In the genomic region with DNA sequence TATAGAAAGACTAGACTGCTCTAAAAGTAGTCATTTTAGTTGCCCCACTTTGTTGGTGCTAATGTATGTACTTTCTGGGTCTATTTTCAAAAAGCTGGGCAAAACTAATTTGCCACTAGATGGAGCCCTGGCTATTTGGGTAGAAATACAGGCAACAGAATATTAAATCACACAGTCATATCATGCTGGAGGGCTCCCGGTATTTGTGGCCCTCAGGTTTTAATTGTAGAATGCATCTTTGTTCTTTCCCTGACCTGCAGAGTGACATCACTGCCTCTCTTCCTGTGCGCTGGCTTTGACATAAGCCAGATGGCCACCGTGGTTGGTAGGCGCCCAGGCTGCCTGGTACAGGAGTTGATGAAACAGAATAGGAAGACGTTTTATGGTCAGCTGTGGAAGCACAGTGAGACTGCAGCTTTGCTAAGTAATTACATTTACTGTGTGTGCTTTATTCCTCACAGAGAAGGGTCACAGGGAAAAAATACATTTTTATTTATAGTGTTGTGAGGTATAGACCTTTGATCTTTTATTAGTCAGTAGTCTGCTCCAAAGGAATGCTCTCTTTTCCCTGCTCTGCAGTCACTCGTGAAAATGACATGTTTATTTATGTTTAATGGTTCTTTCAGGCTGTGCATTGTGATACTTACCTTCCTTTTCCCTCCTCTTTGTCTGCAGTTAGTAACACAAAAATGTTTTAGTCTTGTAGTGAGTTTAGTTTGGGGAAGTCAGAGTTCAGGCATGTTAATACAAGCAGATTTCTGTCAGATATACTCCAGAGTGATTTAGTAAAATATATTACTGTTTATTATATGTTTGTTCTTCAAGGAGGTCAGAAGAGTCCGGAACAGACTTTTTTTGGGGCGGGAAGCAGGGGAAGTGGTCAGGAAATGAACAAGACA, we compare ENCODE assay signal across 8 cellular contexts. TPM values are rescaled to one million over a fixed set of nuclear protein-coding genes. Genes with fewer than 3 reads are reported as not detected.
DNase-seq lines count a peak whose midpoint lies in the region; ATAC-seq, FAIRE-seq and TF ChIP-seq lines count a peak whose summit lies in the region.

No MANE protein-coding gene starts in this region.

- in situ Hi-C loops in GM12878 (cut with MboI) = loop anchor here (10.0 kb wide), 1 partner anchor 798 kb away; no protein-coding TSS in a partner anchor

- peak; percentile 39 for DNase-seq in SIG-M5 treated with dmso at 0.1 percent for 504 hours (lab: John Stamatoyannopoulos, UW; ENCODE audit: unreplicated experiment)
- DNase-seq in SIG-M5 (lab: John Stamatoyannopoulos, UW) = no peak
- peak; percentile 15 for DNase-seq in NCI-H226
- no peak for DNase-seq in GM12878 (ENCODE audit: low read depth, low spot score)
- peak; percentile 69 for DNase-seq in kidney tubule cell (ENCODE audit: low spot score)
- no peak for DNase-seq in activated CD4-positive, alpha-beta T cell treated with anti-CD3 and anti-CD28 coated beads for 4 hours

- H3K4me2 ChIP-seq in GM12878 (ENCODE audit: control insufficient read depth, insufficient read depth) = no peak overlapping the region

- 23% methylated on average over 8 of the region's 8 CpGs for WGBS in GM12878 (ENCODE audit: insufficient coverage, insufficient replicate concordance, low lambda C conversion rate, missing lambda C conversion rate)

- H3K4me3 ChIP-seq in GM12878 = no peak overlapping the region

- H3K9me3 ChIP-seq in GM12878 (replicated peaks; ENCODE audit: control insufficient read depth, insufficient read depth, low read length) = no peaks in the 10 kb centered on the region

- no peaks in the 10 kb centered on the region for H3K79me2 ChIP-seq in GM12878 (ENCODE audit: control insufficient read depth, insufficient read depth, low read length)

- TF ChIP-seq POLR2A in GM12878 (IDR thresholded peaks at IDR 0.05; ENCODE audit: low read depth, low read length) = no peak

- no peak for TF ChIP-seq EP300 in GM12878 (IDR thresholded peaks at IDR 0.05; ENCODE audit: borderline replicate concordance in 1 of 2, control insufficient read depth in 1 of 2, low read depth in 2 of 2, low read length in 2 of 2)

- H2AFZ ChIP-seq in GM12878 (ENCODE audit: control insufficient read depth, low read depth, low read length) = no peak overlapping the region

- peak; percentile 46 to 60 (median 56) for TF ChIP-seq CTCF in GM12878 (IDR thresholded peaks at IDR 0.05 in 2 of 3, conservative IDR thresholded peaks at IDR 0.05 in 1 of 3; ENCODE audit: control insufficient read depth in 2 of 3, extremely low read depth in 1 of 3, insufficient read depth in 1 of 3, low read depth in 3 of 3, low read length in 3 of 3)

- BruUV-seq in GM12878 (replicated peaks; lab: Mats Ljungman, UMichigan) = no TSS peak

- ATAC-seq in GM12878 = peak; percentile 76
- ATAC-seq in GM18502 (IDR thresholded peaks at IDR 0.05; ENCODE audit: poor library complexity, unreplicated experiment) = no peak
- no peak for ATAC-seq in GM21619 (IDR thresholded peaks at IDR 0.05; ENCODE audit: unreplicated experiment)

- SMC1A ChIA-PET in GM12878 (lab: Charles Lee; ENCODE audit: uncharacterized antibody, unreplicated experiment) = interaction anchor here (0.6 to 1.3 kb wide), 2 partner anchors 101 to 416 kb away, joined by 4 to 5 read pairs; no protein-coding TSS in a partner anchor

- POLR2A ChIA-PET in GM12878 (lab: Charles Lee) = no interaction called here

- RAD21 ChIA-PET in GM12878 (lab: Charles Lee; ENCODE audit: unreplicated experiment) = no interaction called here

- H3K4me1 ChIP-seq in GM12878 (ENCODE audit: control insufficient read depth, insufficient read depth, low read length) = no peaks in the 10 kb centered on the region

- H3K9ac ChIP-seq in GM12878 (ENCODE audit: control insufficient read depth, insufficient read depth, low read length) = no peak overlapping the region

- H3K27ac ChIP-seq in GM12878 (ENCODE audit: control insufficient read depth, insufficient read depth) = no peak overlapping the region

- no peak for FAIRE-seq in GM12878 (lab: Jason Lieb, UNC)

- intact Hi-C loops in GM12878 (cut with micrococcal nuclease; ENCODE audit: unreplicated experiment) = loop anchor here (5.0 to 10.0 kb wide), 3 partner anchors 780 to 1388 kb away; no protein-coding TSS in a partner anchor

- CTCF ChIA-PET in GM12878 (lab: Yijun Ruan, JAX) = interaction anchor here (0.9 to 1.6 kb wide), 9 partner anchors 33 to 1387 kb away, joined by 3 to 9 read pairs (median 3); no protein-coding TSS in a partner anchor

- H3K27me3 ChIP-seq in GM12878 (replicated peaks in 1 of 2; ENCODE audit: control insufficient read depth in 2 of 2, insufficient read depth in 2 of 2, low read length in 1 of 2) = no peaks in the 10 kb centered on the region

- no peaks in the 10 kb centered on the region for H4K20me1 ChIP-seq in GM12878 (ENCODE audit: control insufficient read depth, insufficient read depth)

- TF ChIP-seq RAD21 in GM12878 (IDR thresholded peaks at IDR 0.05; ENCODE audit: insufficient read depth, low read depth, low read length) = peak; percentile 70

- H3K36me3 ChIP-seq in GM12878 (ENCODE audit: control insufficient read depth in 2 of 2, insufficient read depth in 2 of 2, low read length in 1 of 2) = no peaks in the 10 kb centered on the region

TF ChIP-seq in GM12878, 131 proteins besides CTCF, POLR2A, EP300 and RAD21:
- no peak for TF ChIP-seq POU2F2 (IDR thresholded peaks at IDR 0.05; ENCODE audit: borderline replicate concordance, low read depth, low read length)
- no peak for TF ChIP-seq RB1 (IDR thresholded peaks at IDR 0.05; ENCODE audit: borderline replicate concordance)
- no peak for TF ChIP-seq BCL3 (IDR thresholded peaks at IDR 0.05; ENCODE audit: borderline replicate concordance, insufficient read depth, low read depth, low read length, poor library complexity, severe bottlenecking)
- peak; percentile 35 for TF ChIP-seq SMC3 (IDR thresholded peaks at IDR 0.05; ENCODE audit: borderline replicate concordance, low read length)

RNA-seq across cellular contexts. Expression of gene MSRB3, which starts 28.4 kb away (rescaled TPM):
- 0.42 TPM in 1 of 2 replicates, not detected in the other for total RNA-seq in GM12878 (2013; cell fraction: nucleolus; rRNA removed)
- 0.87 and 1.3 TPM in 2 replicates for total RNA-seq in GM12878 (2014; rRNA removed)
- total RNA-seq in GM12878 (2014; rRNA removed; fragmentation: Illumina TruSeq; extraction: Trizol) = 1.2 and 1.5 TPM in 2 replicates
- 1.2 and 2.2 TPM in 2 replicates for total RNA-seq in GM12878 (2021)
- polyA plus RNA-seq in GM12878 (2011; ENCODE audit: low read depth) = 0.43 TPM
- 0.04 and 0.07 TPM in 2 replicates for polyA plus RNA-seq in GM12878 (2011; rRNA removed)
- polyA plus RNA-seq in GM12878 (2011; cell fraction: cytosol; rRNA removed) = 0.03 TPM in 2 replicates
- 0.28 TPM in 1 of 2 replicates, not detected in the other for polyA plus RNA-seq in GM12878 (2011; cell fraction: nucleus; rRNA removed)
- 0.46 and 1.3 TPM in 2 replicates for polyA plus RNA-seq in GM12878 (2012)
- polyA plus RNA-seq in GM12878 (2014; fragmentation: Illumina TruSeq; extraction: Trizol) = 1.3 and 2.4 TPM in 2 replicates
- under 1 TPM; 0.29 TPM for polyA plus RNA-seq in GM12878 (2014; fragmentation: Nextera tagmentation; extraction: Ambion mirVana)
- 1.1 and 1.5 TPM in 2 replicates for polyA plus RNA-seq in GM12878 (2014; rRNA removed)
- 1 to 10 TPM; 1.9 to 2.7 TPM for polyA plus RNA-seq in GM12878 (2016; fragmentation: Nextera tagmentation; extraction: Ambion mirVana)
- 0.46 TPM in 1 of 2 replicates, not detected in the other for polyA minus RNA-seq in GM12878 (2011; rRNA and poly(A)+ RNA removed)
- not detected in 2 replicates for polyA minus RNA-seq in GM12878 (2011; cell fraction: cytosol; rRNA and poly(A)+ RNA removed)
- not detected in 2 replicates for polyA minus RNA-seq in GM12878 (2011; cell fraction: nucleus; rRNA and poly(A)+ RNA removed)

Comparison
In these comparisons a context has a peak if more than half of its experiments do, and no peak if none do; other contexts are left out.
1. DNase-seq: peak in SIG-M5 treated with dmso at 0.1 percent for 504 hours (single experiment), NCI-H226 (single experiment) and kidney tubule cell (single experiment); none in SIG-M5 (single experiment), GM12878 (single experiment) and activated CD4-positive, alpha-beta T cell treated with anti-CD3 and anti-CD28 coated beads for 4 hours (0 of 2).